ENCODE assay signal across 11 cellular contexts in genomic region chr7:25839084-25839769, GRCh38.
DNase-seq lines count a peak whose midpoint lies in the region; ATAC-seq and TF ChIP-seq lines count a peak whose summit lies in the region.
"Had no signal": no experiment of that assay in that cellular context is flagged by ENCODE, and none has a peak within 500 bp of the region (broad histone marks: within the 10 kb centered on the region; RNA-seq: fewer than 3 reads in every experiment).

No MANE protein-coding gene starts in this region.

- H3K9ac ChIP-seq in GM23248: no peak overlapping the region

- DNase-seq in AG09309 (ENCODE audit: low read depth) (no peak), GM23248 (peak; percentile 52), kidney epithelial cell (ENCODE audit: low read depth) (no peak)
- DNase-seq: activated naive CD8-positive, alpha-beta T cell treated with anti-CD3 and anti-CD28 coated beads, Interleukin-2, amount 50 U/mL, for 24 hours; DMS79 treated with DMSO at 0.1 percent for 48 hours; NCI-H2107 had no signal

- no peak overlapping the region for H3K27ac ChIP-seq in GM23248

- H3K4me2 ChIP-seq in GM23248 (ENCODE audit: unreplicated experiment): no peak overlapping the region

- H3K4me3 ChIP-seq in AG09309 (ENCODE audit: control insufficient read depth, low read depth, low read length) (no peak overlapping the region), GM23248 (no peak overlapping the region), kidney epithelial cell (ENCODE audit: low read depth, low read length) (no peak overlapping the region)

- peaks cover 9% of the 10 kb centered on the region for H3F3A ChIP-seq in GM23248 (ENCODE audit: insufficient read depth)

- no peaks in the 10 kb centered on the region for H3K9me3 ChIP-seq in GM23248 (ENCODE audit: low read depth)

- WGBS in GM23248 (ENCODE audit: low coverage in 1 of 2, low lambda C conversion rate in 2 of 2, missing lambda C conversion rate in 2 of 2), 2 experiments: 32 to 38% methylated on average over 2 of the region's 2 CpGs

- H2AFZ ChIP-seq in GM23248: no peak overlapping the region

- peaks cover 20% of the 10 kb centered on the region for H3K4me1 ChIP-seq in GM23248 (ENCODE audit: insufficient read depth)

- H3K27me3 ChIP-seq in GM23248 (replicated peaks; ENCODE audit: insufficient read depth) (no peaks in the 10 kb centered on the region), kidney epithelial cell (ENCODE audit: control insufficient read depth, insufficient read depth, low read length) (no peaks in the 10 kb centered on the region)

- no peaks in the 10 kb centered on the region for H3K79me2 ChIP-seq in GM23248 (ENCODE audit: insufficient read depth)

- H3K36me3 ChIP-seq in GM23248 (ENCODE audit: low read depth) (no peaks in the 10 kb centered on the region), kidney epithelial cell (ENCODE audit: control insufficient read depth, insufficient read depth, low read length) (no peaks in the 10 kb centered on the region)

- H4K20me1 ChIP-seq in GM23248 (ENCODE audit: insufficient read depth): no peaks in the 10 kb centered on the region

- ATAC-seq in SK-N-SH treated with all-trans-retinoic acid at 6 μM for 48 hours: 0 out of 3 replicates have a peak, but pooled peaks have one; percentile 19
- no peak for ATAC-seq in GM19324 (IDR thresholded peaks at IDR 0.05; ENCODE audit: low FRiP score, unreplicated experiment)
- no peak for ATAC-seq in HG02840 (IDR thresholded peaks at IDR 0.05; ENCODE audit: low FRiP score, unreplicated experiment)
- ATAC-seq in GM21390 (IDR thresholded peaks at IDR 0.05; ENCODE audit: unreplicated experiment): no peak
- no peak for ATAC-seq in HG02623 (IDR thresholded peaks at IDR 0.05; ENCODE audit: unreplicated experiment)
- ATAC-seq: activated naive CD8-positive, alpha-beta T cell treated with anti-CD3 and anti-CD28 coated beads, Interleukin-2, amount 50 U/mL, for 24 hours had no signal

- TF ChIP-seq CTCF in AG09309 (IDR thresholded peaks at IDR 0.05; ENCODE audit: control insufficient read depth, insufficient read depth, low read depth, low read length, missing control alignments) (peak; percentile 54), kidney epithelial cell (IDR thresholded peaks at IDR 0.05; ENCODE audit: insufficient read depth, low read length, poor library complexity, severe bottlenecking) (peak; percentile 47)

- in situ Hi-C loops in GM23248 (cut with MboI): no loop called here

- no peaks in the 10 kb centered on the region for H3K9me2 ChIP-seq in GM23248 (ENCODE audit: insufficient read depth)

TF ChIP-seq in SK-N-SH treated with all-trans-retinoic acid at 6 μM for 48 hours, 23 proteins besides CTCF, POLR2A, EP300 and RAD21:
- TF ChIP-seq OSR1 (CRISPR knock-in tag; IDR thresholded peaks at IDR 0.05) (no peak), ARNTL (CRISPR knock-in tag; IDR thresholded peaks at IDR 0.05; ENCODE audit: borderline replicate concordance, low read depth) (no peak), GLIS3 (CRISPR knock-in tag; IDR thresholded peaks at IDR 0.05) (no peak), RARB (CRISPR knock-in tag; IDR thresholded peaks at IDR 0.05) (no peak), ZNF565 (CRISPR knock-in tag; conservative IDR thresholded peaks at IDR 0.05; ENCODE audit: low read depth) (no peak), PPARA (CRISPR knock-in tag; IDR thresholded peaks at IDR 0.05; ENCODE audit: borderline replicate concordance) (no peak)
TF ChIP-seq in SK-N-SH treated with all-trans-retinoic acid at 6 μM for 48 hours: peak in this region for 0.
